ENCODE assay signal across 20 cellular contexts in the genomic region with DNA sequence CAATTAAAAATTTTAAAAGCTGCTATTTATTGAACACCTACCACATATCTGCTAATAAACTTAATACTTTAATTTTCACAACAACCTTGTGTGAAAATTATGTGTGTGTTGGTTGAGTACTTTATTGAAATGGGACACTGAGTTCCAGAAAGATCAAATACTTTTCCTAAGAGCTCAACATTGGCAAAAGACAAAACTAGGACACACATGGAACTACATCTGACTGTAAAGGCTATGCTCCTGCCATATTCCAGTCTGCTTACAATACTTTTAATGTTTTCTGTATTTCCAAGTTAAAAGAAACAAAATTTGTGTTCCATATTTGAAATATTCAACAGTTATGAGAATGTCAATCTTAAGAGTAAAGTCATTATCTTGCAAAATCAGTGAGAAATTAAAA.
"Had no signal": no experiment of that assay in that cellular context is flagged by ENCODE, and none has a peak within 500 bp of the region (broad histone marks: within the 10 kb centered on the region; RNA-seq: fewer than 3 reads in every experiment).

No MANE protein-coding gene starts in this region.

- FAIRE-seq: HTR-8/SVneo, K562 had no signal

- DNase-seq: Kasumi-1, MM.1S, NCI-H1092 treated with DMSO at 0.1 percent for 48 hours, NCI-H1436, NCI-H187, NCI-H2029, NCI-H2081 treated with DMSO at 0.1 percent for 48 hours, NCI-H2171, NCI-H226, NCI-H446, NCI-H510A, NCI-H524 treated with DMSO at 0.1 percent for 48 hours, NCI-H69, NCI-H774, RPMI8226, SHP77, SJCRH30 had no signal

- ATAC-seq: K562, SK-N-SH treated with all-trans-retinoic acid at 6 μM for 48 hours had no signal
